In the genomic region with DNA sequence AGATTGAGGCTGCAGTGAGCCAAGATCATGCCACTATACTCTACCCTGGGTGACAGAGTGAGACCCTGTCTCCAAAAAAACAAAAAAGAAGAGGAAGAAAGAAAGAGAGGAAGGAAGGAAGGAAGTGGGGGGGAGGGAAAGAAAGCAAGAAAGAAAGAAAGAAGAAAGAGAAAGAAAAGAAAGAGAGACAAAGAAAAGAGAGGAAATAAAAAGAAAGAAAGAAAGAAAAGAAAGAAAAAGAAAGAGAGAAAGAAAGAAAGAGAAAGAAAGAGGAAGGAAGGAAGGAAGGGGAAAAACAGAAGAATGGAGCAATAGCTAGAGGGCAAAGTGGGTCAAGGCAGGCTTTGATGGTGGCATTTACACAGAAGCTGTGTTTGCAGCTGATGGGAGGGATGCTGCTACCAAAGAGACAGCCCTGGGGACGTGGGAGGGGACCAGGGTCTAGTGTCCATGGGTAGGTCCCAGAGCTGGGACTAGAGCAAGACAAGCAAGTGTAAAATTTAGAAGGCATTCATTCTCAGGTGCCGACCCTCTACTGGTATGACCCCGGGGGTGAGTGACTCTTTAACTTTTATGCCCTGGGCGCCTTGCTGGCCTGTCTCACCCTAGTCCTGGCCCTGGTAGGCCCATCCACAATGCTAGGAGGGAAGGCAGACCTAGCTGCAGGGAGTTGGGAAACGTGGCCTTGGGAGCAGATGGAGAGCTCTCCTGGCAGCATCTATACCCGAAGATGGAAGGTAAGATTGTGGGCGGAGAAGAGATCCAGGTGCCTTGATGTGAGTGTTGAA, we compare ENCODE assay signal across 17 cellular contexts. TPM values are rescaled to one million over a fixed set of nuclear protein-coding genes. Genes with fewer than 3 reads are reported as not detected.
DNase-seq lines count a peak whose midpoint lies in the region; ATAC-seq and TF ChIP-seq lines count a peak whose summit lies in the region.
"Had no signal": no experiment of that assay in that cellular context is flagged by ENCODE, and none has a peak within 500 bp of the region (broad histone marks: within the 10 kb centered on the region; RNA-seq: fewer than 3 reads in every experiment).

No MANE protein-coding gene starts in this region.

- POLR2A ChIA-PET in activated CD8-positive, alpha-beta T cell treated with anti-CD3 and anti-CD28 coated beads, Interleukin-2, amount 10 ng/mL, durations not matched to agents 7 days and 5 days (lab: Charles Lee), result interaction anchor here (0.6 kb wide), 1 partner anchor 154 kb away, joined by 8 read pairs; no protein-coding TSS in a partner anchor
- POLR2A ChIA-PET in activated CD8-positive, alpha-beta T cell treated with anti-CD3 and anti-CD28 coated beads for 36 hours (lab: Charles Lee), result no interaction called here
- POLR2A ChIA-PET in HEK293 (lab: Yijun Ruan, JAX), result interaction anchor here (0.6 to 0.7 kb wide), 2 partner anchors 22 to 301 kb away, joined by 3 read pairs; no protein-coding TSS in a partner anchor

- no peaks in the 10 kb centered on the region for H3K4me1 ChIP-seq in HEK293 (ENCODE audit: control insufficient read depth, insufficient read depth, low read length)

- peaks cover 0 to 14% of the 10 kb centered on the region in 2 experiments; a peak in 1 of 3 replicates for H3K36me3 ChIP-seq in HEK293 (ENCODE audit: control insufficient read depth in 2 of 2, insufficient read depth in 1 of 2, low read length in 2 of 2)

- no peaks in the 10 kb centered on the region for H3K9me3 ChIP-seq in HEK293 (ENCODE audit: control insufficient read depth, insufficient read depth, low read depth, low read length)

- peaks cover under 1% of the 10 kb centered on the region for H3K27me3 Mint-ChIP-seq in activated CD8-positive, alpha-beta T cell treated with anti-CD3 and anti-CD28 coated beads, Interleukin-2, amount 10 ng/mL, durations not matched to agents 7 days and 5 days (ENCODE audit: low read depth)
- H3K27me3 Mint-ChIP-seq in activated CD8-positive, alpha-beta T cell treated with anti-CD3 and anti-CD28 coated beads for 36 hours, result peaks cover under 1% of the 10 kb centered on the region
- H3K27me3 Mint-ChIP-seq in dendritic cell treated with granulocyte-macrophage colony-stimulating factor and Interleukin-4, amounts not matched to agents 40 ng/mL and 50 ng/mL, for 4 days, result peaks cover under 1% of the 10 kb centered on the region

- TF ChIP-seq CTCF in activated CD8-positive, alpha-beta T cell treated with anti-CD3 and anti-CD28 coated beads for 36 hours (IDR thresholded peaks at IDR 0.05), result no peak
- no peak for TF ChIP-seq CTCF in HEK293 (tag by site-specific recombination; IDR thresholded peaks at IDR 0.05)

- H3K4me3 Mint-ChIP-seq in activated CD8-positive, alpha-beta T cell treated with anti-CD3 and anti-CD28 coated beads, Interleukin-2, amount 10 ng/mL, durations not matched to agents 7 days and 5 days, result no peak overlapping the region
- no peak overlapping the region for H3K4me3 Mint-ChIP-seq in activated CD8-positive, alpha-beta T cell treated with anti-CD3 and anti-CD28 coated beads for 36 hours
- H3K4me3 Mint-ChIP-seq in dendritic cell treated with granulocyte-macrophage colony-stimulating factor and Interleukin-4, amounts not matched to agents 40 ng/mL and 50 ng/mL, for 4 days, result no peak overlapping the region
- H3K4me3 Mint-ChIP-seq in stimulated activated effector memory CD8-positive, alpha-beta T cell treated with anti-CD3 and anti-CD28 coated beads, Interleukin-12 subunit alpha, Interleukin-12 subunit beta, amount 100 ng/mL, for 72 hours, result no peak overlapping the region
- H3K4me3 Mint-ChIP-seq: CD8-positive, alpha-beta T cell had no signal

- no peak overlapping the region for H3K4me3 ChIP-seq in HEK293 (ENCODE audit: low read depth, low read length)

- no peaks in the 10 kb centered on the region for H3K36me3 Mint-ChIP-seq in activated CD8-positive, alpha-beta T cell treated with anti-CD3 and anti-CD28 coated beads, Interleukin-2, amount 10 ng/mL, durations not matched to agents 7 days and 5 days (ENCODE audit: low read depth)
- no peaks in the 10 kb centered on the region for H3K36me3 Mint-ChIP-seq in activated CD8-positive, alpha-beta T cell treated with anti-CD3 and anti-CD28 coated beads for 36 hours (ENCODE audit: low read depth)
- no peaks in the 10 kb centered on the region for H3K36me3 Mint-ChIP-seq in dendritic cell treated with granulocyte-macrophage colony-stimulating factor and Interleukin-4, amounts not matched to agents 40 ng/mL and 50 ng/mL, for 4 days (ENCODE audit: low read depth)
- peaks cover under 1% of the 10 kb centered on the region for H3K36me3 Mint-ChIP-seq in stimulated activated effector memory CD8-positive, alpha-beta T cell treated with anti-CD3 and anti-CD28 coated beads, Interleukin-12 subunit alpha, Interleukin-12 subunit beta, amount 100 ng/mL, for 72 hours
- H3K36me3 Mint-ChIP-seq: CD8-positive, alpha-beta T cell had no signal

- CTCF ChIA-PET in activated CD8-positive, alpha-beta T cell treated with anti-CD3 and anti-CD28 coated beads, Interleukin-2, amount 10 ng/mL, durations not matched to agents 7 days and 5 days (lab: Charles Lee), result interaction anchor here (0.9 to 5.2 kb wide), 13 partner anchors 9 to 226 kb away, joined by 3 to 31 read pairs (median 4); no protein-coding TSS in a partner anchor
- CTCF ChIA-PET in activated CD8-positive, alpha-beta T cell treated with anti-CD3 and anti-CD28 coated beads for 36 hours (lab: Charles Lee), result interaction anchor here (0.9 to 5.5 kb wide), 15 partner anchors 10 to 507 kb away, joined by 3 to 32 read pairs (median 3); no protein-coding TSS in a partner anchor
- CTCF ChIA-PET in HEK293 (lab: Yijun Ruan, JAX), result interaction anchor here (0.7 to 3.8 kb wide), 10 partner anchors 9 to 209 kb away, joined by 3 to 33 read pairs (median 6); no protein-coding TSS in a partner anchor

- H3K27ac ChIP-seq in HEK293 (ENCODE audit: extremely low read depth, low read depth, low read length), result no peak overlapping the region

- ATAC-seq in activated CD8-positive, alpha-beta T cell treated with anti-CD3 and anti-CD28 coated beads, Interleukin-2, amount 10 ng/mL, durations not matched to agents 7 days and 5 days, result no peak
- no peak for ATAC-seq in activated CD8-positive, alpha-beta T cell treated with anti-CD3 and anti-CD28 coated beads for 36 hours
- ATAC-seq in stimulated activated effector memory CD8-positive, alpha-beta T cell treated with anti-CD3 and anti-CD28 coated beads, Interleukin-12 subunit alpha, Interleukin-12 subunit beta, amount 100 ng/mL, for 72 hours, result no peak
- no peak for ATAC-seq in GM21423 (IDR thresholded peaks at IDR 0.05; ENCODE audit: unreplicated experiment)
- ATAC-seq: CD8-positive, alpha-beta T cell; Panc1 had no signal

- H3K9me3 Mint-ChIP-seq in activated CD8-positive, alpha-beta T cell treated with anti-CD3 and anti-CD28 coated beads, Interleukin-2, amount 10 ng/mL, durations not matched to agents 7 days and 5 days (ENCODE audit: insufficient read depth), result no peaks in the 10 kb centered on the region
- no peaks in the 10 kb centered on the region for H3K9me3 Mint-ChIP-seq in activated CD8-positive, alpha-beta T cell treated with anti-CD3 and anti-CD28 coated beads for 36 hours
- no peaks in the 10 kb centered on the region for H3K9me3 Mint-ChIP-seq in dendritic cell treated with granulocyte-macrophage colony-stimulating factor and Interleukin-4, amounts not matched to agents 40 ng/mL and 50 ng/mL, for 4 days
- no peaks in the 10 kb centered on the region for H3K9me3 Mint-ChIP-seq in stimulated activated effector memory CD8-positive, alpha-beta T cell treated with anti-CD3 and anti-CD28 coated beads, Interleukin-12 subunit alpha, Interleukin-12 subunit beta, amount 100 ng/mL, for 72 hours
- H3K9me3 Mint-ChIP-seq: CD8-positive, alpha-beta T cell had no signal

- H3K27ac Mint-ChIP-seq in activated CD8-positive, alpha-beta T cell treated with anti-CD3 and anti-CD28 coated beads, Interleukin-2, amount 10 ng/mL, durations not matched to agents 7 days and 5 days, result peak overlapping the region; percentile 47
- no peak overlapping the region for H3K27ac Mint-ChIP-seq in activated CD8-positive, alpha-beta T cell treated with anti-CD3 and anti-CD28 coated beads for 36 hours
- peak overlapping the region; percentile 84 for H3K27ac Mint-ChIP-seq in dendritic cell treated with granulocyte-macrophage colony-stimulating factor and Interleukin-4, amounts not matched to agents 40 ng/mL and 50 ng/mL, for 4 days
- H3K27ac Mint-ChIP-seq in stimulated activated effector memory CD8-positive, alpha-beta T cell treated with anti-CD3 and anti-CD28 coated beads, Interleukin-12 subunit alpha, Interleukin-12 subunit beta, amount 100 ng/mL, for 72 hours, result peak overlapping the region; percentile 41
- H3K27ac Mint-ChIP-seq: CD8-positive, alpha-beta T cell had no signal

- peaks cover 40% of the 10 kb centered on the region for H3K4me1 Mint-ChIP-seq in activated CD8-positive, alpha-beta T cell treated with anti-CD3 and anti-CD28 coated beads, Interleukin-2, amount 10 ng/mL, durations not matched to agents 7 days and 5 days (ENCODE audit: low read depth)
- H3K4me1 Mint-ChIP-seq in activated CD8-positive, alpha-beta T cell treated with anti-CD3 and anti-CD28 coated beads for 36 hours (ENCODE audit: low read depth), result peaks cover 16% of the 10 kb centered on the region
- peaks cover 49% of the 10 kb centered on the region for H3K4me1 Mint-ChIP-seq in dendritic cell treated with granulocyte-macrophage colony-stimulating factor and Interleukin-4, amounts not matched to agents 40 ng/mL and 50 ng/mL, for 4 days (ENCODE audit: low read depth)
- H3K4me1 Mint-ChIP-seq in stimulated activated effector memory CD8-positive, alpha-beta T cell treated with anti-CD3 and anti-CD28 coated beads, Interleukin-12 subunit alpha, Interleukin-12 subunit beta, amount 100 ng/mL, for 72 hours, result peaks cover 14% of the 10 kb centered on the region

- no peak for DNase-seq in activated CD8-positive, alpha-beta T cell treated with anti-CD3 and anti-CD28 coated beads, Interleukin-2, amount 10 ng/mL, durations not matched to agents 7 days and 5 days
- DNase-seq in activated CD8-positive, alpha-beta T cell treated with anti-CD3 and anti-CD28 coated beads for 36 hours, result no peak
- no peak for DNase-seq in stimulated activated effector memory CD8-positive, alpha-beta T cell treated with anti-CD3 and anti-CD28 coated beads, Interleukin-12 subunit alpha, Interleukin-12 subunit beta, amount 100 ng/mL, for 72 hours (ENCODE audit: low spot score in 2 of 2)
- no peak for DNase-seq in pons (ENCODE audit: low spot score)
- DNase-seq in SW 1271 (lab: John Stamatoyannopoulos, UW), result no peak
- DNase-seq: AML-193; CD8-positive, alpha-beta T cell; H7; Karpas-422; MM.1S; NCI-H1105 treated with DMSO at 0.1 percent for 48 hours; NCI-H2029; NCI-H510A treated with DMSO at 0.1 percent for 48 hours had no signal

- intact Hi-C loops in activated CD8-positive, alpha-beta T cell treated with anti-CD3 and anti-CD28 coated beads for 36 hours (cut with micrococcal nuclease), result no loop called here
- intact Hi-C loops in dendritic cell treated with granulocyte-macrophage colony-stimulating factor and Interleukin-4, amounts not matched to agents 40 ng/mL and 50 ng/mL, for 4 days (cut with micrococcal nuclease), result no loop called here

RNA-seq across cellular contexts. Expression of a gene that starts 2.0 kb away (rescaled TPM):
- total RNA-seq in activated CD8-positive, alpha-beta T cell treated with anti-CD3 and anti-CD28 coated beads, Interleukin-2, amount 10 ng/mL, durations not matched to agents 7 days and 5 days, result 1 to 10 TPM; 2.4 to 4.3 TPM
- total RNA-seq in activated CD8-positive, alpha-beta T cell treated with anti-CD3 and anti-CD28 coated beads for 36 hours, result 1 to 10 TPM; 2.1 to 2.9 TPM

RNA-seq across cellular contexts. Expression of a gene that starts 23.7 kb away (rescaled TPM):
- total RNA-seq in activated CD8-positive, alpha-beta T cell treated with anti-CD3 and anti-CD28 coated beads, Interleukin-2, amount 10 ng/mL, durations not matched to agents 7 days and 5 days, result 10 to 100 TPM; 29.7 to 34.0 TPM
- total RNA-seq in activated CD8-positive, alpha-beta T cell treated with anti-CD3 and anti-CD28 coated beads for 36 hours, result 10 to 100 TPM; 24.7 to 24.9 TPM

RNA-seq across cellular contexts. Expression of a gene that starts 24.8 kb away (rescaled TPM):
- total RNA-seq in activated CD8-positive, alpha-beta T cell treated with anti-CD3 and anti-CD28 coated beads, Interleukin-2, amount 10 ng/mL, durations not matched to agents 7 days and 5 days, result 100 to 1,000 TPM; 115 to 126 TPM
- total RNA-seq in activated CD8-positive, alpha-beta T cell treated with anti-CD3 and anti-CD28 coated beads for 36 hours, result 100 to 1,000 TPM; 150 to 162 TPM

RNA-seq across cellular contexts. Expression of a gene that starts 29.3 kb away (rescaled TPM):
- total RNA-seq in activated CD8-positive, alpha-beta T cell treated with anti-CD3 and anti-CD28 coated beads, Interleukin-2, amount 10 ng/mL, durations not matched to agents 7 days and 5 days, result 10 to 100 TPM; 10.5 to 12.0 TPM
- 1 to 10 TPM; 4.5 to 5.9 TPM for total RNA-seq in activated CD8-positive, alpha-beta T cell treated with anti-CD3 and anti-CD28 coated beads for 36 hours

RNA-seq across cellular contexts. Expression of a gene that starts 33.7 kb away (rescaled TPM):
- total RNA-seq in activated CD8-positive, alpha-beta T cell treated with anti-CD3 and anti-CD28 coated beads, Interleukin-2, amount 10 ng/mL, durations not matched to agents 7 days and 5 days, result under 1 TPM in 1 of 2 experiments, not detected in 1; 0.34 TPM
- total RNA-seq in activated CD8-positive, alpha-beta T cell treated with anti-CD3 and anti-CD28 coated beads for 36 hours, result 1 to 10 TPM in 1 of 2 experiments, under 1 TPM in 1; 0.61 to 1.1 TPM
